In genomic region chr15:47503884-47504283, GRCh38 we compare ENCODE assay signal across 24 cellular contexts.
"Had no signal": no experiment of that assay in that cellular context is flagged by ENCODE, and none has a peak within 500 bp of the region (broad histone marks: within the 10 kb centered on the region; RNA-seq: fewer than 3 reads in every experiment).

No MANE protein-coding gene starts in this region.

- H3K27ac ChIP-seq: breast epithelium, foreskin keratinocyte, right lobe of liver, testis, transverse colon, WERI-Rb-1 had no signal

- H3K27ac Mint-ChIP-seq: activated CD4-positive, alpha-beta memory T cell treated with anti-CD3 and anti-CD28 coated beads, Interleukin-2, amount 10 ng/mL, durations not matched to agents 7 days and 5 days; activated CD4-positive, alpha-beta T cell treated with anti-CD3 and anti-CD28 coated beads, Interleukin-2, amount 10 ng/mL, durations not matched to agents 24 days and 14 days; activated naive CD4-positive, alpha-beta T cell treated with anti-CD3 and anti-CD28 coated beads, Interleukin-2, amount 50 U/mL, for 72 hours; activated T-cell treated with anti-CD3 and anti-CD28 coated beads, Interleukin-2, amount 50 U/mL, for 72 hours; endodermal cell; progenitor cell of endocrine pancreas had no signal

- H3K4me3 Mint-ChIP-seq: activated CD4-positive, alpha-beta memory T cell treated with anti-CD3 and anti-CD28 coated beads, Interleukin-2, amount 10 ng/mL, durations not matched to agents 7 days and 5 days; activated CD4-positive, alpha-beta T cell treated with anti-CD3 and anti-CD28 coated beads, Interleukin-2, amount 10 ng/mL, durations not matched to agents 24 days and 14 days; activated T-cell treated with anti-CD3 and anti-CD28 coated beads, Interleukin-2, amount 50 U/mL, for 72 hours; endodermal cell; nephron progenitor cell had no signal

- H3K4me1 ChIP-seq: breast epithelium, foreskin keratinocyte, right lobe of liver, testis had no signal

- H3K36me3 ChIP-seq: breast epithelium, left ventricle myocardium inferior, neutrophil, right lobe of liver, transverse colon, WERI-Rb-1 had no signal

- H3K27me3 Mint-ChIP-seq: activated CD4-positive, alpha-beta memory T cell treated with anti-CD3 and anti-CD28 coated beads, Interleukin-2, amount 10 ng/mL, durations not matched to agents 7 days and 5 days; activated CD4-positive, alpha-beta T cell treated with anti-CD3 and anti-CD28 coated beads, Interleukin-2, amount 10 ng/mL, durations not matched to agents 24 days and 14 days; progenitor cell of endocrine pancreas had no signal

- H3K9me3 ChIP-seq: breast epithelium, left ventricle myocardium inferior, neutrophil, right lobe of liver, testis, transverse colon had no signal

- H3K36me3 Mint-ChIP-seq: activated naive CD4-positive, alpha-beta T cell treated with anti-CD3 and anti-CD28 coated beads, Interleukin-2, amount 50 U/mL, for 72 hours had no signal

- DNase-seq: activated CD4-positive, alpha-beta memory T cell treated with anti-CD3 and anti-CD28 coated beads, Interleukin-2, amount 10 ng/mL, durations not matched to agents 7 days and 5 days; activated CD4-positive, alpha-beta T cell treated with anti-CD3 and anti-CD28 coated beads, Interleukin-2, amount 10 ng/mL, durations not matched to agents 24 days and 14 days; activated naive CD4-positive, alpha-beta T cell; activated T-cell treated with anti-CD3 and anti-CD28 coated beads, Interleukin-2, amount 50 U/mL, for 72 hours; central memory CD4-positive, alpha-beta T cell; endodermal cell; foreskin keratinocyte; left ventricle myocardium inferior; nephron progenitor cell; right lobe of liver; stimulated activated CD4-positive, alpha-beta T cell treated with anti-CD3 and anti-CD28 coated beads, Interleukin-12 subunit alpha, Interleukin-12 subunit beta, amount 100 ng/mL, for 4 hours; stimulated activated CD4-positive, alpha-beta T cell treated with anti-CD3 and anti-CD28 coated beads, Interleukin-4, amount 100 ng/mL, for 1 hour; stimulated activated naive CD8-positive, alpha-beta T cell treated with anti-CD3 and anti-CD28 coated beads, Interleukin-15, Interleukin-2, amounts not matched to agents 100 U/mL and 50 U/mL, for 24 hours; T-helper 9 cell; testis; transverse colon; WERI-Rb-1 had no signal

- ATAC-seq: activated CD4-positive, CD25-positive, alpha-beta regulatory T cell treated with anti-CD3 and anti-CD28 coated beads, Interleukin-2, amount 50 U/mL, for 24 hours; activated naive CD4-positive, alpha-beta T cell treated with anti-CD3 and anti-CD28 coated beads, Interleukin-2, amount 50 U/mL, for 72 hours; activated T-cell treated with anti-CD3 and anti-CD28 coated beads, Interleukin-2, amount 50 U/mL, for 72 hours; esophagus mucosa; foreskin keratinocyte; stimulated activated naive CD8-positive, alpha-beta T cell treated with anti-CD3 and anti-CD28 coated beads, Interleukin-15, Interleukin-2, amounts not matched to agents 100 U/mL and 50 U/mL, for 24 hours had no signal

- H3K4me1 Mint-ChIP-seq: activated CD4-positive, alpha-beta memory T cell treated with anti-CD3 and anti-CD28 coated beads, Interleukin-2, amount 10 ng/mL, durations not matched to agents 7 days and 5 days; activated CD4-positive, alpha-beta T cell treated with anti-CD3 and anti-CD28 coated beads, Interleukin-2, amount 10 ng/mL, durations not matched to agents 24 days and 14 days had no signal

- H3K27me3 ChIP-seq: breast epithelium, foreskin keratinocyte, neutrophil, right lobe of liver, testis, transverse colon had no signal

- H3K4me3 ChIP-seq: breast epithelium, left ventricle myocardium inferior, lung, right lobe of liver, testis, transverse colon had no signal
